1 cellular context compared by ENCODE assay signal in the genomic region with DNA sequence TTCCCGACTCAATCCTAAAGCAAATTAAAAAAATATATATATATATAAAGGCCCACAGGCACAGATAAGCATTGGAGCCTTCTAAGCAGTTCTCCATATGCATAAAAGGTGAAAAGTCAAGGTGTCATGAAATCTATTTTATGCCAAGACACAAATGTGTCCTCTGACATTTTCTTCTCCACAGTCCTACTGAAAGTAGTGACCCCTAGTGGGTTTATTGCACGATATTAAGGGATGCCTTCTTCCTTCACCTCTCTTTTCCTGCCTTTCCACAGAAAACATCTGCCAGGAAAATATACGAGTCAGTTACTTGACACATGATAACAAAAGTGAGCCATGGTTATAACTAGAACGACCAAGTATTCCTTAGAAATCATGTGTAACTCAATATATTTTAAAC.
TF ChIP-seq lines count a peak whose summit lies in the region.

No MANE protein-coding gene starts in this region.

TF ChIP-seq in H1, 55 proteins besides CTCF, POLR2A, EP300 and RAD21:
- TF ChIP-seq SP2 (IDR thresholded peaks at IDR 0.05; ENCODE audit: low read length), result no peak
- TF ChIP-seq SP4 (IDR thresholded peaks at IDR 0.05; ENCODE audit: low read length), result no peak
- no peak for TF ChIP-seq TCF12 (IDR thresholded peaks at IDR 0.05; ENCODE audit: low read depth, low read length)
- TF ChIP-seq, protein P1, sequence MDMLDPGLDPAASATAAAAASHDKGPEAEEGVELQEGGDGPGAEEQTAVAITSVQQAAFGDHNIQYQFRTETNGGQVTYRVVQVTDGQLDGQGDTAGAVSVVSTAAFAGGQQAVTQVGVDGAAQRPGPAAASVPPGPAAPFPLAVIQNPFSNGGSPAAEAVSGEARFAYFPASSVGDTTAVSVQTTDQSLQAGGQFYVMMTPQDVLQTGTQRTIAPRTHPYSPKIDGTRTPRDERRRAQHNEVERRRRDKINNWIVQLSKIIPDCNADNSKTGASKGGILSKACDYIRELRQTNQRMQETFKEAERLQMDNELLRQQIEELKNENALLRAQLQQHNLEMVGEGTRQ (IDR thresholded peaks at IDR 0.05; ENCODE audit: low read length), result no peak
- no peak for TF ChIP-seq GTF2F1 (IDR thresholded peaks at IDR 0.05; ENCODE audit: borderline replicate concordance, low read depth, low read length)
- TF ChIP-seq YY1 (IDR thresholded peaks at IDR 0.05; ENCODE audit: low read depth, low read length), result no peak
- TF ChIP-seq CBX8 (IDR thresholded peaks at IDR 0.05; ENCODE audit: borderline replicate concordance, low read depth, low read length), result no peak
- TF ChIP-seq, protein P2, sequence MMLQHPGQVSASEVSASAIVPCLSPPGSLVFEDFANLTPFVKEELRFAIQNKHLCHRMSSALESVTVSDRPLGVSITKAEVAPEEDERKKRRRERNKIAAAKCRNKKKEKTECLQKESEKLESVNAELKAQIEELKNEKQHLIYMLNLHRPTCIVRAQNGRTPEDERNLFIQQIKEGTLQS (IDR thresholded peaks at IDR 0.05; ENCODE audit: insufficient read depth, low read depth, low read length), result no peak
- no peak for TF ChIP-seq SIRT6 (IDR thresholded peaks at IDR 0.05; ENCODE audit: low read length)
- TF ChIP-seq PHF8 (conservative IDR thresholded peaks at IDR 0.05; ENCODE audit: low read depth, low read length), result no peak
- TF ChIP-seq SAP30 (IDR thresholded peaks at IDR 0.05; ENCODE audit: insufficient read depth, insufficient replicate concordance, low read length), result no peak
- TF ChIP-seq RXRA (IDR thresholded peaks at IDR 0.05; ENCODE audit: insufficient read depth, low read depth, low read length), result no peak
